18 cellular contexts compared by ENCODE assay signal in genomic region chr4:10750714-10751113, GRCh38.
"Had no signal": no experiment of that assay in that cellular context is flagged by ENCODE, and none has a peak within 500 bp of the region (broad histone marks: within the 10 kb centered on the region; RNA-seq: fewer than 3 reads in every experiment).

No MANE protein-coding gene starts in this region.

- H3K4me1 ChIP-seq: colonic mucosa, parathyroid adenoma, prostate gland, stomach had no signal

- H3K27me3 ChIP-seq: colonic mucosa, gastroesophageal sphincter, sigmoid colon, stomach had no signal

- H3K36me3 ChIP-seq: colonic mucosa, gastroesophageal sphincter, prostate gland, sigmoid colon, stomach had no signal

- H3K9me3 ChIP-seq: colonic mucosa, gastroesophageal sphincter, prostate gland, sigmoid colon, stomach had no signal

- H3K27ac ChIP-seq: colonic mucosa, gastroesophageal sphincter, parathyroid adenoma, prostate gland, skin epidermis, stomach had no signal

- H3K4me3 ChIP-seq: colonic mucosa, gastroesophageal sphincter, lung, prostate gland, sigmoid colon, skin epidermis, stomach had no signal

- DNase-seq: colonic mucosa; dermis blood vessel endothelial cell; glutamatergic neuron; islet precursor cell; mesendoderm; naive B cell; occipital lobe; retina; sigmoid colon; stimulated activated naive CD4-positive, alpha-beta T cell; stomach; substantia nigra had no signal

- ATAC-seq: gastroesophageal sphincter, left lobe of liver had no signal
